Comparison of ENCODE assay signal across 27 cellular contexts in genomic region chr20:37445041-37445440, GRCh38.
"Had no signal": no experiment of that assay in that cellular context is flagged by ENCODE, and none has a peak within 500 bp of the region (broad histone marks: within the 10 kb centered on the region; RNA-seq: fewer than 3 reads in every experiment).

No MANE protein-coding gene starts in this region.

- H3K27me3 ChIP-seq: testis, thyroid gland, transverse colon, upper lobe of left lung, uterus, vagina had no signal

- H3K27ac Mint-ChIP-seq: stimulated activated effector memory CD8-positive, alpha-beta T cell treated with anti-CD3 and anti-CD28 coated beads, Interleukin-12 subunit alpha, Interleukin-12 subunit beta, amount 100 ng/mL, for 72 hours; stimulated activated memory B cell treated with anti-CD40 and anti-IgM and Interleukin-4, amounts not matched to agents 10 μg/mL and 1 μg/mL and 100 μg/mL, for 72 hours; stimulated activated naive B cell treated with anti-CD40 and anti-IgM and Interleukin-4, amounts not matched to agents 10 μg/mL and 1 μg/mL and 100 μg/mL, for 72 hours; stimulated activated naive CD8-positive, alpha-beta T cell treated with anti-CD3 and anti-CD28 coated beads, Interleukin-15, amount 100 ng/mL, for 72 hours; stimulated activated naive CD8-positive, alpha-beta T cell treated with anti-CD3 and anti-CD28 coated beads, Interleukin-15, Interleukin-2, amounts not matched to agents 100 ng/mL and 50 ng/mL, for 24 hours; type B pancreatic cell had no signal

- H3K27me3 Mint-ChIP-seq: stimulated activated naive CD8-positive, alpha-beta T cell treated with anti-CD3 and anti-CD28 coated beads, Interleukin-15, amount 100 ng/mL, for 72 hours; stimulated activated naive CD8-positive, alpha-beta T cell treated with anti-CD3 and anti-CD28 coated beads, Interleukin-15, Interleukin-2, amounts not matched to agents 100 ng/mL and 50 ng/mL, for 24 hours had no signal

- DNase-seq: stimulated activated CD4-positive, alpha-beta T cell treated with anti-CD3 and anti-CD28 coated beads, Interleukin-2, amount 100 ng/mL, for 48 hours; stimulated activated CD4-positive, alpha-beta T cell treated with anti-CD3 and anti-CD28 coated beads, Interleukin-4, amount 100 ng/mL, for 1 hour; stimulated activated CD4-positive, alpha-beta T cell treated with anti-CD3 and anti-CD28 coated beads, Interleukin-4, amount 100 ng/mL, for 24 hours; stimulated activated CD4-positive, alpha-beta T cell treated with anti-CD3 and anti-CD28 coated beads, Interleukin-4, amount 100 ng/mL, for 4 hours; stimulated activated CD8-positive, alpha-beta memory T cell treated with anti-CD3 and anti-CD28 coated beads, Interleukin-4, amount 100 ng/mL, for 48 hours; stimulated activated naive B cell treated with anti-CD40 and anti-IgM and Interleukin-4, amounts not matched to agents 10 μg/mL and 1 μg/mL and 100 μg/mL, for 72 hours; stimulated activated naive CD4-positive, alpha-beta T cell; stimulated activated naive CD4-positive, alpha-beta T cell treated with Interleukin-2 at 50 U/mL for 16 hours; stimulated activated naive CD8-positive, alpha-beta T cell treated with anti-CD3 and anti-CD28 coated beads, Interleukin-15, amount 100 ng/mL, for 72 hours; stimulated activated naive CD8-positive, alpha-beta T cell treated with anti-CD3 and anti-CD28 coated beads, Interleukin-15, Interleukin-2, amounts not matched to agents 100 U/mL and 50 U/mL, for 24 hours; stomach; substantia nigra; testis; thyroid gland; tibial artery; transverse colon; trophoblast cell; upper lobe of left lung; uterus had no signal

- ATAC-seq: stimulated activated effector memory CD8-positive, alpha-beta T cell treated with anti-CD3 and anti-CD28 coated beads, Interleukin-12 subunit alpha, Interleukin-12 subunit beta, amount 100 ng/mL, for 72 hours; stimulated activated memory B cell treated with anti-CD40 and anti-IgM and Interleukin-4, amounts not matched to agents 10 μg/mL and 1 μg/mL and 100 μg/mL, for 72 hours; stimulated activated naive B cell treated with anti-CD40 and anti-IgM and Interleukin-4, amounts not matched to agents 10 μg/mL and 1 μg/mL and 100 μg/mL, for 72 hours; stimulated activated naive CD8-positive, alpha-beta T cell treated with anti-CD3 and anti-CD28 coated beads, Interleukin-15, amount 100 ng/mL, for 72 hours; stimulated activated naive CD8-positive, alpha-beta T cell treated with anti-CD3 and anti-CD28 coated beads, Interleukin-15, Interleukin-2, amounts not matched to agents 100 U/mL and 50 U/mL, for 24 hours had no signal

- H3K4me1 Mint-ChIP-seq: stimulated activated memory B cell treated with anti-CD40 and anti-IgM and Interleukin-4, amounts not matched to agents 10 μg/mL and 1 μg/mL and 100 μg/mL, for 72 hours; stimulated activated naive B cell treated with anti-CD40 and anti-IgM and Interleukin-4, amounts not matched to agents 10 μg/mL and 1 μg/mL and 100 μg/mL, for 72 hours; stimulated activated naive CD8-positive, alpha-beta T cell treated with anti-CD3 and anti-CD28 coated beads, Interleukin-15, amount 100 ng/mL, for 72 hours had no signal

- H3K4me3 ChIP-seq: stomach, suprapubic skin, testis, thoracic aorta, thyroid gland, tibial artery, tibial nerve, transverse colon, upper lobe of left lung, uterus, vagina had no signal

- H3K4me1 ChIP-seq: stomach, suprapubic skin, testis, thyroid gland, tibial artery, tibial nerve, transverse colon, upper lobe of left lung, uterus, vagina had no signal

- H3K4me3 Mint-ChIP-seq: stimulated activated effector memory CD8-positive, alpha-beta T cell treated with anti-CD3 and anti-CD28 coated beads, Interleukin-12 subunit alpha, Interleukin-12 subunit beta, amount 100 ng/mL, for 72 hours; stimulated activated memory B cell treated with anti-CD40 and anti-IgM and Interleukin-4, amounts not matched to agents 10 μg/mL and 1 μg/mL and 100 μg/mL, for 72 hours; stimulated activated naive B cell treated with anti-CD40 and anti-IgM and Interleukin-4, amounts not matched to agents 10 μg/mL and 1 μg/mL and 100 μg/mL, for 72 hours; stimulated activated naive CD8-positive, alpha-beta T cell treated with anti-CD3 and anti-CD28 coated beads, Interleukin-15, amount 100 ng/mL, for 72 hours; stimulated activated naive CD8-positive, alpha-beta T cell treated with anti-CD3 and anti-CD28 coated beads, Interleukin-15, Interleukin-2, amounts not matched to agents 100 ng/mL and 50 ng/mL, for 24 hours; type B pancreatic cell had no signal

- H3K9me3 Mint-ChIP-seq: stimulated activated effector memory CD8-positive, alpha-beta T cell treated with anti-CD3 and anti-CD28 coated beads, Interleukin-12 subunit alpha, Interleukin-12 subunit beta, amount 100 ng/mL, for 72 hours; stimulated activated memory B cell treated with anti-CD40 and anti-IgM and Interleukin-4, amounts not matched to agents 10 μg/mL and 1 μg/mL and 100 μg/mL, for 72 hours; stimulated activated naive B cell treated with anti-CD40 and anti-IgM and Interleukin-4, amounts not matched to agents 10 μg/mL and 1 μg/mL and 100 μg/mL, for 72 hours; stimulated activated naive CD8-positive, alpha-beta T cell treated with anti-CD3 and anti-CD28 coated beads, Interleukin-15, amount 100 ng/mL, for 72 hours; stimulated activated naive CD8-positive, alpha-beta T cell treated with anti-CD3 and anti-CD28 coated beads, Interleukin-15, Interleukin-2, amounts not matched to agents 100 ng/mL and 50 ng/mL, for 24 hours; type B pancreatic cell had no signal

- H3K27ac ChIP-seq: stomach, suprapubic skin, testis, thoracic aorta, thyroid gland, tibial artery, tibial nerve, transverse colon, upper lobe of left lung, uterus, vagina had no signal

- H3K36me3 ChIP-seq: stomach, suprapubic skin, thoracic aorta, thyroid gland, tibial artery, tibial nerve, transverse colon, upper lobe of left lung, uterus, vagina had no signal

- H3K36me3 Mint-ChIP-seq: stimulated activated effector memory CD8-positive, alpha-beta T cell treated with anti-CD3 and anti-CD28 coated beads, Interleukin-12 subunit alpha, Interleukin-12 subunit beta, amount 100 ng/mL, for 72 hours; stimulated activated memory B cell treated with anti-CD40 and anti-IgM and Interleukin-4, amounts not matched to agents 10 μg/mL and 1 μg/mL and 100 μg/mL, for 72 hours; stimulated activated naive B cell treated with anti-CD40 and anti-IgM and Interleukin-4, amounts not matched to agents 10 μg/mL and 1 μg/mL and 100 μg/mL, for 72 hours; type B pancreatic cell had no signal

- H3K9me3 ChIP-seq: stomach, suprapubic skin, testis, thoracic aorta, thyroid gland, tibial artery, tibial nerve, transverse colon, upper lobe of left lung, uterus, vagina had no signal
